Comparison of ENCODE assay signal across 8 cellular contexts in the genomic region with DNA sequence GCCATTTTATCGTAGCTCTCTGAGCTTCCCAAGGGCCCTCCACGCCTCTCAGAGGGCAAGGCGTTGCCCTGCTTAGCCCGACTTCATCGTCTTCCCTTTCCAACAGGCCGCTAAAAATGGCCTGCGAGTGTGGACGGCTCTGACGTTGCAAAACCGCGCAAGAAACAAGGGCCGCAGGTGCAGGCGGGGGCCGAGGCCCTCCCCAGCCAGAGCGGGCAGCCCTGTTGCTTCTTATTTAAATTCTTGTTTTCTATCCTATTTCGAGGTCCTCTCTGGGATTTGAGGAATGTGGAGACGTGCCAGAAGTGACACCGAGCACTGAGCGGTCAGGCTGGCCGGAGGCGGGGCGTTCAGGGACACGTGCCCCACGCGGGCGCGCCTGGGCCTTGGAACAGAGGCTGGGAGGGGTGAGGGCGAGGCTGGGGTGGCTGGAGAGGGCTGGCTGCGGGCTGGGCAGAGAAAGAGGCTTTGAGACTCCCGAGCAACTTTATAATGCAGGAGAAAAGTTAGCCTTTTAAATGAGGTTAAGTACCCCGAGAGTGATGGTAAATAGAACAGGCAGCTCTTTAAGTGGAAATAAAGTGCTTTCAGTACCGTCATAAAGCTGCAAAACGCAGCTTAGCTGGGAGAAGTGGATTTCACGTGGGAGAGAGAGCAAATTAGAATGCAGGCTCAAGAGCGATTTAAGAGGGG.
DNase-seq lines count a peak whose midpoint lies in the region; ATAC-seq and TF ChIP-seq lines count a peak whose summit lies in the region.

No MANE protein-coding gene starts in this region.

- no peaks in the 10 kb centered on the region for H3K27me3 ChIP-seq in RWPE2 (ENCODE audit: insufficient read depth, poor library complexity, severe bottlenecking)
- no peaks in the 10 kb centered on the region for H3K27me3 ChIP-seq in gastroesophageal sphincter

- H3K27ac Mint-ChIP-seq in nephron: peak overlapping the region; percentile 24 to 71 (median 67)

- no peak for TF ChIP-seq EP300 in gastroesophageal sphincter (IDR thresholded peaks at IDR 0.05)

- peaks cover 9% of the 10 kb centered on the region for H3K9me3 Mint-ChIP-seq in nephron

- peaks cover under 1% of the 10 kb centered on the region for H3K36me3 Mint-ChIP-seq in nephron (ENCODE audit: low read depth)

- TF ChIP-seq CTCF in RWPE2 (IDR thresholded peaks at IDR 0.05; ENCODE audit: poor library complexity, severe bottlenecking) (no peak), gastroesophageal sphincter (IDR thresholded peaks at IDR 0.05) (no peak), nephron (IDR thresholded peaks at IDR 0.05; ENCODE audit: unreplicated experiment in 3 of 3) (no peak)

- H3K4me1 ChIP-seq in RWPE2 (ENCODE audit: insufficient read depth, poor library complexity, severe bottlenecking) (peaks cover 16% of the 10 kb centered on the region), gastroesophageal sphincter (peaks cover 7 to 40% (median 18%) of the 10 kb centered on the region in 3 donors)

- WGBS in gastroesophageal sphincter (ENCODE audit: low coverage in 1 of 2), 2 donors: 16 to 28% methylated on average over 12 to 18 of the region's 35 CpGs

- H3K27me3 Mint-ChIP-seq in nephron (ENCODE audit: low read depth): peaks cover 12% of the 10 kb centered on the region

- H3K36me3 ChIP-seq in RWPE2 (ENCODE audit: low read depth): no peaks in the 10 kb centered on the region
- H3K36me3 ChIP-seq in gastroesophageal sphincter: no peaks in the 10 kb centered on the region

- TF ChIP-seq POLR2A in gastroesophageal sphincter (IDR thresholded peaks at IDR 0.05): no peak

- ATAC-seq in RWPE2 (ENCODE audit: low read depth) (no peak), gastroesophageal sphincter (peak; percentile 94), GM18858 (IDR thresholded peaks at IDR 0.05; ENCODE audit: unreplicated experiment) (no peak), HG03095 (IDR thresholded peaks at IDR 0.05; ENCODE audit: unreplicated experiment) (no peak), HG02973 (IDR thresholded peaks at IDR 0.05; ENCODE audit: unreplicated experiment) (no peak)

- peak overlapping the region; percentile 78 for H3K27ac ChIP-seq in RWPE2 (ENCODE audit: poor library complexity, severe bottlenecking)
- H3K27ac ChIP-seq in gastroesophageal sphincter: peak overlapping the region; percentile 65 to 81 (median 76)

- peaks cover 26% of the 10 kb centered on the region for H3K4me1 Mint-ChIP-seq in nephron

- DNase-seq in CD1c-positive myeloid dendritic cell (ENCODE audit: extremely low spot score) (peak; percentile 34), RWPE2 (ENCODE audit: low spot score) (no peak), NCI-H226 (no peak)

- no peaks in the 10 kb centered on the region for H3K9me3 ChIP-seq in RWPE2 (ENCODE audit: severe bottlenecking)
- H3K9me3 ChIP-seq in gastroesophageal sphincter: no peaks in the 10 kb centered on the region

- peak overlapping the region; percentile 42 to 64 (median 62) for H3K4me3 Mint-ChIP-seq in nephron

- H3K4me3 ChIP-seq in RWPE2 (ENCODE audit: severe bottlenecking) (no peak overlapping the region), gastroesophageal sphincter (peak overlapping the region; percentile 2 to 41)
